ENCODE assay signal across 1 cellular context in genomic region chr17:19342611-19343255, GRCh38.
TF ChIP-seq lines count a peak whose summit lies in the region.

No MANE protein-coding gene starts in this region.

TF ChIP-seq in HepG2, 621 proteins besides CTCF, POLR2A, EP300 and RAD21:
- TF ChIP-seq PLRG1 (conservative IDR thresholded peaks at IDR 0.05) (no peak), AGO2 (optimal IDR thresholded peaks at IDR 0.05; ENCODE audit: low read depth, low read length) (peak; percentile 41)
